In the genomic region with DNA sequence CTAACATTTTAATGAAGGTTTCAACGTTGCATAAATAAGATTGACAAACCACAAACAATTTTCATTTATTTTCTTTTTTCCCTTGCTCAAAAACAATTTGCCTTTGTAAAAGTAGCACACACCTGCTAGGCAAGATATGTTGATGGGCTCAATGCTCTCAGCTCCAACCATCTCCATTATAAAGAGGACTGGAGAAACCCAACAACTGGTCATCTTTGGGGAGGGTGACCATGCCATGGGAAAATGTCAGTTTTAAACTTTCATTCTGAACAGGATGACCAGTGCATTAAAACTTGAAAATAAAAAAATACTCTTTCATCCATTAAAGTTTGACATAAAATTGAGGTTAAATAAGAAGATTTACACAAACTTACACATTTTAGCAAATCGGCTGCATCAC, we compare ENCODE assay signal across 21 cellular contexts.
A peak's percentile ranks its signal among the peaks of the same experiment; 100 is the strongest.
DNase-seq lines count a peak whose midpoint lies in the region; ATAC-seq, FAIRE-seq and TF ChIP-seq lines count a peak whose summit lies in the region.
"Had no signal": no experiment of that assay in that cellular context is flagged by ENCODE, and none has a peak within 500 bp of the region (broad histone marks: within the 10 kb centered on the region; RNA-seq: fewer than 3 reads in every experiment).

No MANE protein-coding gene starts in this region.

- H3K9me3 ChIP-seq in HUES64 (ENCODE audit: insufficient read depth, low read depth, low read length) (no peaks in the 10 kb centered on the region), H1 (ENCODE audit: insufficient read depth in 2 of 2, low read depth in 1 of 2, low read length in 1 of 2) (no peaks in the 10 kb centered on the region)
- H3K9me3 ChIP-seq: BE2C had no signal

- no peak for TF ChIP-seq POLR2A in H1 (IDR thresholded peaks at IDR 0.05; ENCODE audit: control extremely low read depth in 1 of 2, low read depth in 2 of 2, low read length in 2 of 2)
- no peak for TF ChIP-seq POLR2A in GM12892 (IDR thresholded peaks at IDR 0.05; ENCODE audit: low read depth, low read length)

- H3K79me2 ChIP-seq in GM23338 (replicated peaks; ENCODE audit: insufficient read depth) (no peaks in the 10 kb centered on the region), H1 (ENCODE audit: control insufficient read depth in 1 of 2, insufficient read depth in 2 of 2, low read length in 2 of 2) (no peaks in the 10 kb centered on the region)

- H3K9ac ChIP-seq in HUES64 (ENCODE audit: low read depth, low read length) (no peak overlapping the region), H1 (replicated peaks in 1 of 4; ENCODE audit: extremely low read depth in 1 of 4, low read depth in 3 of 4, low read length in 3 of 4) (no peak overlapping the region)
- H3K9ac ChIP-seq: GM23248 had no signal

- peak overlapping the region; percentile 52 for H3K4me2 ChIP-seq in GM23338
- H3K4me2 ChIP-seq in H1 (ENCODE audit: insufficient read depth in 1 of 2, low read depth in 2 of 2, low read length in 2 of 2): peak overlapping the region; percentile 29 to 40; a peak in 3 of 4 replicates

- peak overlapping the region; percentile 47; the same call in 1 of the 2 replicates for H3K27ac ChIP-seq in GM23338 (ENCODE audit: low read depth)
- peak overlapping the region; percentile 55; the same call in 1 of the 2 replicates for H3K27ac ChIP-seq in HUES64 (ENCODE audit: low read depth, low read length)
- no peak overlapping the region for H3K27ac ChIP-seq in H1 (ENCODE audit: low read depth, low read length)
- H3K27ac ChIP-seq: C4-2B, GM23248 had no signal

- ATAC-seq in GM23338: peak; percentile 89
- ATAC-seq: GM12878, HepG2 had no signal

- intact Hi-C loops in posterior cingulate gyrus (cut with DNase I): no loop called here

- no peaks in the 10 kb centered on the region for H3F3A ChIP-seq in GM23338 (replicated peaks; ENCODE audit: low read depth)

- H3K23me2 ChIP-seq in H1 (ENCODE audit: low read depth, low read length): no peaks in the 10 kb centered on the region

- H3K23ac ChIP-seq in H1 (ENCODE audit: insufficient read length): no peak overlapping the region

- no peaks in the 10 kb centered on the region for H3K9me2 ChIP-seq in GM23338 (ENCODE audit: insufficient read depth)

- H3K27me3 Mint-ChIP-seq in GM23338 (ENCODE audit: insufficient read depth, low read depth, poor library complexity): no peaks in the 10 kb centered on the region
- peaks cover 3% of the 10 kb centered on the region for H3K27me3 Mint-ChIP-seq in activated T-cell treated with anti-CD3 and anti-CD28 coated beads, Interleukin-2, amount 50 U/mL, for 24 hours
- H3K27me3 Mint-ChIP-seq: CD4-positive, alpha-beta memory T cell had no signal

- no peak overlapping the region for H4K8ac ChIP-seq in H1 (ENCODE audit: extremely low read depth, insufficient read depth, low read length)

- H3K4me3 ChIP-seq in GM23338: peak overlapping the region; percentile 5; the same call in 1 of the 2 replicates
- H3K4me3 ChIP-seq in HUES64 (ENCODE audit: low read length): peak overlapping the region; percentile 1; the same call in 1 of the 2 replicates
- peak overlapping the region in 1 of 4 experiments; percentile 41; a peak in 1 of 8 replicates for H3K4me3 ChIP-seq in H1 (ENCODE audit: extremely low read depth in 1 of 4, insufficient read depth in 2 of 4, low read depth in 3 of 4, low read length in 4 of 4)
- H3K4me3 ChIP-seq: GM12878, GM23248 had no signal

- H2AFZ ChIP-seq in GM23338 (no peak overlapping the region), H1 (ENCODE audit: low read length) (no peak overlapping the region)
- H2AFZ ChIP-seq: GM23248 had no signal

- FAIRE-seq in H1 (lab: Jason Lieb, UNC) (no peak), GM12892 (lab: Jason Lieb, UNC) (no peak)
- FAIRE-seq: A204.1, GM12878, HepG2 had no signal

- CTCF ChIA-PET in H1 (lab: Charles Lee; ENCODE audit: partially characterized antibody): no interaction called here

- no peak overlapping the region for H2AK5ac ChIP-seq in H1 (ENCODE audit: low read depth, low read length)

- H3K27ac Mint-ChIP-seq in GM23338: peak overlapping the region; percentile 76
- H3K27ac Mint-ChIP-seq in activated T-cell treated with anti-CD3 and anti-CD28 coated beads, Interleukin-2, amount 50 U/mL, for 24 hours: no peak overlapping the region
- H3K27ac Mint-ChIP-seq: CD4-positive, alpha-beta memory T cell; IgD-negative memory B cell had no signal

- no peaks in the 10 kb centered on the region for H3K9me3 Mint-ChIP-seq in GM23338
- H3K9me3 Mint-ChIP-seq in activated T-cell treated with anti-CD3 and anti-CD28 coated beads, Interleukin-2, amount 50 U/mL, for 24 hours: no peaks in the 10 kb centered on the region
- H3K9me3 Mint-ChIP-seq: IgD-negative memory B cell had no signal

- TF ChIP-seq EP300 in H1 (IDR thresholded peaks at IDR 0.05; ENCODE audit: borderline replicate concordance in 1 of 2, low read depth in 2 of 2, low read length in 2 of 2): no peak

- H4K5ac ChIP-seq in H1 (ENCODE audit: insufficient read length, low read depth, low read length): no peak overlapping the region

- no peak overlapping the region for H2BK20ac ChIP-seq in H1 (ENCODE audit: low read length)

- WGBS in HUES64: 61% methylated on average over 1 of the region's 2 CpGs
- WGBS in H1 (ENCODE audit: extremely low coverage in 1 of 2, insufficient coverage in 1 of 2, insufficient read length in 1 of 2, insufficient replicate concordance in 2 of 2, low coverage in 1 of 2, low lambda C conversion rate in 2 of 2, missing lambda C conversion rate in 1 of 2), 2 experiments: 33% methylated on average over 2 of the region's 2 CpGs; no CpG with 5 or more reads in 1 of the 2 experiments

- no peak overlapping the region for H2BK5ac ChIP-seq in H1 (ENCODE audit: low read depth, low read length)

- H3K36me3 ChIP-seq in GM23338 (ENCODE audit: insufficient read depth) (no peaks in the 10 kb centered on the region), HUES64 (ENCODE audit: insufficient read depth, low read length) (no peaks in the 10 kb centered on the region), H1 (ENCODE audit: control insufficient read depth in 2 of 4, insufficient read depth in 4 of 4, low read length in 3 of 4) (no peaks in the 10 kb centered on the region)
- H3K36me3 ChIP-seq: BE2C had no signal

- no peak overlapping the region for H2BK12ac ChIP-seq in H1 (ENCODE audit: low read depth, low read length)

- no peaks in the 10 kb centered on the region for H3K79me1 ChIP-seq in H1 (ENCODE audit: low read depth, low read length)

- TF ChIP-seq RAD21 in H1 (IDR thresholded peaks at IDR 0.05 in 1 of 2, conservative IDR thresholded peaks at IDR 0.05 in 1 of 2; ENCODE audit: low read depth in 2 of 2, low read length in 2 of 2): no peak

- no peak overlapping the region for H3K4ac ChIP-seq in H1 (replicated peaks; ENCODE audit: insufficient read length, low read depth, low read length)

- DNase-seq in GM23338 (ENCODE audit: low spot score) (peak; percentile 25), H1 (ENCODE audit: low read depth in 1 of 2, low spot score in 2 of 2) (no peak), posterior cingulate gyrus (no peak), GM12892 (ENCODE audit: insufficient read length) (no peak), T-helper 1 cell (no peak)
- no peak for DNase-seq in activated T-cell treated with anti-CD3 and anti-CD28 coated beads, Interleukin-2, amount 50 U/mL, for 24 hours
- DNase-seq: ACHN; BE2C; Calu3; CD4-positive, alpha-beta memory T cell; DMS79 treated with DMSO at 0.1 percent for 48 hours; GM23248; H7; Karpas-422; KBM-7 had no signal

- H4K91ac ChIP-seq in H1 (replicated peaks; ENCODE audit: insufficient read length, low read length): no peak overlapping the region

- no peak overlapping the region for H3K14ac ChIP-seq in H1 (ENCODE audit: insufficient read length)

- POLR2A ChIA-PET in H1 (lab: Charles Lee; ENCODE audit: partially characterized antibody): no interaction called here

- no peak for TF ChIP-seq CTCF in GM23338 (conservative IDR thresholded peaks at IDR 0.05; ENCODE audit: low read depth in 2 of 2)
- TF ChIP-seq CTCF in H1 (IDR thresholded peaks at IDR 0.05; ENCODE audit: control extremely low read depth in 1 of 3, insufficient read depth in 1 of 3, low read depth in 1 of 3, low read length in 3 of 3): no peak

- no peaks in the 10 kb centered on the region for H4K20me1 ChIP-seq in GM23338 (replicated peaks; ENCODE audit: insufficient read depth)
- no peaks in the 10 kb centered on the region for H4K20me1 ChIP-seq in H1 (replicated peaks in 1 of 2; ENCODE audit: control insufficient read depth in 1 of 2, insufficient read depth in 2 of 2, low read length in 2 of 2)

- no peaks in the 10 kb centered on the region for H3K36me3 Mint-ChIP-seq in GM23338 (ENCODE audit: low read depth)
- H3K36me3 Mint-ChIP-seq in activated T-cell treated with anti-CD3 and anti-CD28 coated beads, Interleukin-2, amount 50 U/mL, for 24 hours (ENCODE audit: low read depth): no peaks in the 10 kb centered on the region
- H3K36me3 Mint-ChIP-seq: CD4-positive, alpha-beta memory T cell had no signal

- no peak overlapping the region for H2BK120ac ChIP-seq in H1 (replicated peaks; ENCODE audit: low read depth, low read length)

- H3K56ac ChIP-seq in H1 (replicated peaks; ENCODE audit: insufficient read length, low read depth, low read length): no peak overlapping the region

- no peak overlapping the region for H3K18ac ChIP-seq in H1 (ENCODE audit: extremely low read depth, low read length)

- H3K4me1 ChIP-seq in GM23338 (ENCODE audit: insufficient read depth) (peaks cover 43% of the 10 kb centered on the region), HUES64 (ENCODE audit: insufficient read depth, low read length) (peaks cover 39% of the 10 kb centered on the region), H1 (replicated peaks in 1 of 4; ENCODE audit: control insufficient read depth in 3 of 4, insufficient read depth in 4 of 4, low read length in 3 of 4) (peaks cover 0 to 10% (median 3%) of the 10 kb centered on the region in 4 experiments; a peak in 4 of 7 replicates)
- H3K4me1 ChIP-seq: BE2C had no signal

- peak overlapping the region; percentile 50; the same call in 2 of the 3 replicates for H3K4me3 Mint-ChIP-seq in GM23338
- H3K4me3 Mint-ChIP-seq in activated T-cell treated with anti-CD3 and anti-CD28 coated beads, Interleukin-2, amount 50 U/mL, for 24 hours: no peak overlapping the region
- H3K4me3 Mint-ChIP-seq: CD4-positive, alpha-beta memory T cell had no signal

- H2BK15ac ChIP-seq in H1 (ENCODE audit: low read length): no peak overlapping the region

- no peaks in the 10 kb centered on the region for H3K27me3 ChIP-seq in GM23338 (ENCODE audit: insufficient read depth)
- no peaks in the 10 kb centered on the region for H3K27me3 ChIP-seq in HUES64 (ENCODE audit: insufficient read depth, low read length)
- no peaks in the 10 kb centered on the region for H3K27me3 ChIP-seq in H1 (replicated peaks in 1 of 4; ENCODE audit: control insufficient read depth in 3 of 4, extremely low read depth in 1 of 4, insufficient read depth in 3 of 4, low read length in 3 of 4)
- H3K27me3 ChIP-seq: BE2C had no signal

- peaks cover 44% of the 10 kb centered on the region for H3K4me1 Mint-ChIP-seq in GM23338
- no peaks in the 10 kb centered on the region for H3K4me1 Mint-ChIP-seq in activated T-cell treated with anti-CD3 and anti-CD28 coated beads, Interleukin-2, amount 50 U/mL, for 24 hours (ENCODE audit: low read depth)
- H3K4me1 Mint-ChIP-seq: CD4-positive, alpha-beta memory T cell had no signal

TF ChIP-seq in H1, 55 proteins besides CTCF, POLR2A, EP300 and RAD21:
- no peak for TF ChIP-seq CBX8 (IDR thresholded peaks at IDR 0.05; ENCODE audit: borderline replicate concordance, low read depth, low read length)
- TF ChIP-seq ASH2L (IDR thresholded peaks at IDR 0.05; ENCODE audit: low read length): no peak
